ENCODE assay signal across 8 cellular contexts in genomic region chr3:158918008-158918407, GRCh38.
DNase-seq lines count a peak whose midpoint lies in the region; ATAC-seq and TF ChIP-seq lines count a peak whose summit lies in the region.

No MANE protein-coding gene starts in this region.

- H3K9me3 ChIP-seq in body of pancreas = no peaks in the 10 kb centered on the region

- intact Hi-C loops in body of pancreas (cut with DNase I) = no loop called here
- intact Hi-C loops in left colon (cut with DNase I, micrococcal nuclease) = loop anchor here in 1 of 2 donors (10.0 kb wide), 1 partner anchor 313 kb away; no protein-coding TSS in a partner anchor

- ATAC-seq in GM19351 (IDR thresholded peaks at IDR 0.05; ENCODE audit: unreplicated experiment) = peak; percentile 93
- ATAC-seq in HG03159 (IDR thresholded peaks at IDR 0.05; ENCODE audit: unreplicated experiment) = peak; percentile 91
- peak; percentile 71 for ATAC-seq in body of pancreas
- peak; percentile 68 for ATAC-seq in left colon

- no peaks in the 10 kb centered on the region for H3K27me3 ChIP-seq in body of pancreas

- TF ChIP-seq POLR2A in body of pancreas (IDR thresholded peaks at IDR 0.05) = no peak

- H3K36me3 ChIP-seq in body of pancreas (replicated peaks in 1 of 2; ENCODE audit: insufficient read depth in 1 of 2, low read depth in 2 of 2) = no peaks in the 10 kb centered on the region

- DNase-seq in NCI-H1436 (lab: John Stamatoyannopoulos, UW) (peak; percentile 22), NCI-H1436 treated with DMSO at 0.1 percent for 48 hours (lab: John Stamatoyannopoulos, UW) (no peak), NCI-H524 (lab: John Stamatoyannopoulos, UW) (peak; percentile 47 to 77), body of pancreas (peak; percentile 47 to 66 (median 56)), left colon (peak; percentile 31 to 43), coronary artery (ENCODE audit: low spot score) (no peak)

- WGBS in body of pancreas, 2 donors = 17 to 25% methylated on average over 3 of the region's 3 CpGs

- H3K27ac ChIP-seq in body of pancreas (no peak overlapping the region), coronary artery (no peak overlapping the region)

- no peak overlapping the region for H3K4me3 ChIP-seq in body of pancreas
- no peak overlapping the region for H3K4me3 ChIP-seq in coronary artery

- H3K4me1 ChIP-seq in body of pancreas = no peaks in the 10 kb centered on the region

- TF ChIP-seq CTCF in body of pancreas (IDR thresholded peaks at IDR 0.05) (peak; percentile 41 to 70 (median 56)), coronary artery (IDR thresholded peaks at IDR 0.05) (no peak)

Comparison
In these comparisons a context has a peak if more than half of its experiments do, and no peak if none do; other contexts are left out.
1. DNase-seq: peak in NCI-H1436 (single experiment), NCI-H524 (2 of 2), body of pancreas (4 of 4) and left colon (2 of 2); none in NCI-H1436 treated with DMSO at 0.1 percent for 48 hours (single experiment) and coronary artery (single experiment).
2. Peak in every context shown above with its lines, with median percentiles within 50 percentile points of each other: ATAC-seq.